30 cellular contexts compared by ENCODE assay signal in genomic region chr10:17915181-17915580, GRCh38. TPM values are rescaled to one million over a fixed set of nuclear protein-coding genes. Genes with fewer than 3 reads are reported as not detected.
"Had no signal": no experiment of that assay in that cellular context is flagged by ENCODE, and none has a peak within 500 bp of the region (broad histone marks: within the 10 kb centered on the region; RNA-seq: fewer than 3 reads in every experiment).

No MANE protein-coding gene starts in this region.

- H3K4me1 ChIP-seq: SJSA1 had no signal

- H3K4me3 ChIP-seq: MG63, SJSA1 had no signal

- H3K9me3 ChIP-seq: SJSA1 had no signal

- DNase-seq: activated CD4-positive, alpha-beta T cell treated with anti-CD3 and anti-CD28 coated beads for 48 hours; activated CD4-positive, alpha-beta T cell treated with anti-CD3 and anti-CD28 coated beads, Interleukin-2, amount 50 U/mL, for 4 hours; activated CD4-positive, CD25-positive, alpha-beta regulatory T cell treated with anti-CD3 and anti-CD28 coated beads, Interleukin-2, amount 50 U/mL, for 72 hours; activated CD8-positive, alpha-beta T cell treated with anti-CD3 and anti-CD28 coated beads, Interleukin-2, amount 10 ng/mL, durations not matched to agents 7 days and 5 days; activated effector memory CD4-positive, alpha-beta T cell treated with Interleukin-2 at 50 U/mL for 16 hours; activated naive CD4-positive, alpha-beta T cell treated with Interleukin-2 at 50 U/mL for 16 hours; activated T-cell treated with anti-CD3 and anti-CD28 coated beads, Interleukin-2, amount 50 U/mL, for 24 hours; anterior cingulate cortex; MG63; MV-4-11; NCI-H1092 treated with DMSO at 0.1 percent for 48 hours; NCI-H1417 treated with DMSO at 0.1 percent for 48 hours; NCI-H1694; NCI-H2029; NCI-H2107; NCI-H2171 treated with DMSO at 0.1 percent for 48 hours; NCI-H226; NCI-H526; NCI-H82; RPMI8226; SHP77; T-helper 17 cell; T-helper 9 cell had no signal

- H3K27ac ChIP-seq: KMS-11, SJSA1 had no signal

- ATAC-seq: activated CD8-positive, alpha-beta T cell treated with anti-CD3 and anti-CD28 coated beads, Interleukin-2, amount 10 ng/mL, durations not matched to agents 7 days and 5 days; activated naive CD4-positive, alpha-beta T cell treated with anti-CD3 and anti-CD28 coated beads, Interleukin-2, amount 50 U/mL, for 72 hours; T-helper 17 cell; WTC11 had no signal

- H3K27me3 ChIP-seq: MG63, SJSA1 had no signal

- H3K36me3 ChIP-seq: MG63, SJSA1 had no signal

RNA-seq across cellular contexts. Expression of gene SLC39A12, which starts 36.5 kb away (rescaled TPM):
- total RNA-seq: activated CD8-positive, alpha-beta T cell treated with anti-CD3 and anti-CD28 coated beads, Interleukin-2, amount 10 ng/mL, durations not matched to agents 7 days and 5 days; activated naive CD4-positive, alpha-beta T cell treated with anti-CD3 and anti-CD28 coated beads, Interleukin-2, amount 50 U/mL, for 72 hours; activated T-helper 1 cell treated with anti-CD3 and anti-CD28 coated beads, Interleukin-12 subunit alpha, Interleukin-12 subunit beta, Interleukin-2, Interleukin-4 antibody, amounts not matched to agents 30 ng/mL and 10 ng/mL and 1 ng/mL, durations not matched to agents 14 hours and 24 hours and 36 hours; NCI-H460; OCI-LY7; SJSA1; T-helper 17 cell; WTC11 had no signal
